ENCODE assay signal across 8 cellular contexts in the genomic region with DNA sequence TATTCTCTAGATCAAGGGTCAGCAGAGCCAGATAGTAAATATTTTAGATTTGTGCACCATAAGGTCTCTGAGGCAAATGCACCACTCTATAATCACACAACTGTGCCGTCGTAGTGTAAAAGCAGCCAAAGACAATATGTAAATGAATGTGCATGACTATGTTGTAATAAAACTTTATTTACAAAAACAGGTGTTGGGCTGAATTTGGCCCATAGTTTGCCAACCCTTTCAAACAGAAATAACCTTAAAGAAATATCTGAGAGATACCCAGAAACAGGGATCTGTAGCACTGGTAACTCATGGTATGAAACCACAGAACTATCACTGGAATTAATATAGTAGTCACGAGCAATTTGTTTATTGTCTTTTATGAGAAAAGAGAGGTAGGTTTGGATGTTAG.
DNase-seq lines count a peak whose midpoint lies in the region; ATAC-seq and TF ChIP-seq lines count a peak whose summit lies in the region.

No MANE protein-coding gene starts in this region.

- no peaks in the 10 kb centered on the region for H3K36me3 ChIP-seq in CD8-positive, alpha-beta T cell (ENCODE audit: insufficient read depth, low read length)
- H3K36me3 ChIP-seq in HAP-1 (replicated peaks) (no peaks in the 10 kb centered on the region), brain microvascular endothelial cell (replicated peaks) (no peaks in the 10 kb centered on the region), aorta (ENCODE audit: control insufficient read depth in 1 of 2, insufficient read depth in 2 of 2, low read length in 1 of 2) (peaks cover 0 to 3% of the 10 kb centered on the region in 2 donors)

- H3K36me3 Mint-ChIP-seq in CD8-positive, alpha-beta T cell: peaks cover 15% of the 10 kb centered on the region
- peaks cover 13% of the 10 kb centered on the region for H3K36me3 Mint-ChIP-seq in mesothelial cell of epicardium

- peak; percentile 7 for ATAC-seq in CD8-positive, alpha-beta T cell
- ATAC-seq in GM21447 (IDR thresholded peaks at IDR 0.05; ENCODE audit: unreplicated experiment) (peak; percentile 26), HG03558 (IDR thresholded peaks at IDR 0.05; ENCODE audit: extremely low read depth, unreplicated experiment) (peak; percentile 15), aorta (ENCODE audit: low FRiP score) (no peak)

- POLR2A ChIA-PET in CD8-positive, alpha-beta T cell (lab: Charles Lee): interaction anchor here (1.5 kb wide), 1 partner anchor 84 kb away, joined by 4 read pairs; no protein-coding TSS in a partner anchor

- no peak for DNase-seq in CD8-positive, alpha-beta T cell
- DNase-seq in mesothelial cell of epicardium (ENCODE audit: low spot score in 2 of 2, unreplicated experiment in 2 of 2) (no peak), HAP-1 (ENCODE audit: low spot score in 2 of 2) (no peak), brain microvascular endothelial cell (no peak), aorta (no peak), islet precursor cell (no peak)

- peak overlapping the region; percentile 82 for H3K27ac Mint-ChIP-seq in CD8-positive, alpha-beta T cell
- peak overlapping the region; percentile 8 for H3K27ac Mint-ChIP-seq in mesothelial cell of epicardium

- H3K4me3 ChIP-seq in CD8-positive, alpha-beta T cell (ENCODE audit: low read depth, low read length): no peak overlapping the region
- H3K4me3 ChIP-seq in HAP-1 (no peak overlapping the region), brain microvascular endothelial cell (ENCODE audit: low read depth, low read length) (no peak overlapping the region), aorta (ENCODE audit: low read length in 2 of 2) (no peak overlapping the region)

- WGBS in aorta, 2 donors: 12 to 37% methylated on average over 3 of the region's 3 CpGs

- no peaks in the 10 kb centered on the region for H3K9me3 ChIP-seq in CD8-positive, alpha-beta T cell (ENCODE audit: low read length)
- H3K9me3 ChIP-seq in HAP-1 (no peaks in the 10 kb centered on the region), aorta (ENCODE audit: control insufficient read depth, low read length) (no peaks in the 10 kb centered on the region)

- H3K27me3 Mint-ChIP-seq in CD8-positive, alpha-beta T cell (ENCODE audit: low read depth): no peaks in the 10 kb centered on the region
- no peaks in the 10 kb centered on the region for H3K27me3 Mint-ChIP-seq in mesothelial cell of epicardium (ENCODE audit: low read depth)

- in situ Hi-C loops in HAP-1 (cut with MboI; ENCODE audit: low sequenced_read_pairs) (no loop called here), brain microvascular endothelial cell (cut with HindIII; ENCODE audit: low pct_ligation_motif_present, low sequenced_read_pairs) (no loop called here)

- peaks cover 43% of the 10 kb centered on the region for H3K4me1 Mint-ChIP-seq in CD8-positive, alpha-beta T cell (ENCODE audit: low read depth)
- peaks cover 12% of the 10 kb centered on the region for H3K4me1 Mint-ChIP-seq in mesothelial cell of epicardium

- no peak for TF ChIP-seq CTCF in CD8-positive, alpha-beta T cell (IDR thresholded peaks at IDR 0.05)
- TF ChIP-seq CTCF in mesothelial cell of epicardium (IDR thresholded peaks at IDR 0.05; ENCODE audit: unreplicated experiment) (no peak), brain microvascular endothelial cell (IDR thresholded peaks at IDR 0.05; ENCODE audit: low read depth, low read length, missing control alignments) (no peak)

- no peaks in the 10 kb centered on the region for H3K27me3 ChIP-seq in CD8-positive, alpha-beta T cell (ENCODE audit: insufficient read depth, low read length)
- H3K27me3 ChIP-seq in HAP-1 (ENCODE audit: low read depth) (no peaks in the 10 kb centered on the region), brain microvascular endothelial cell (replicated peaks) (no peaks in the 10 kb centered on the region), aorta (ENCODE audit: control insufficient read depth in 1 of 2, insufficient read depth in 2 of 2, low read length in 1 of 2) (no peaks in the 10 kb centered on the region)

- peak overlapping the region; percentile 5 for H3K27ac ChIP-seq in CD8-positive, alpha-beta T cell (ENCODE audit: low read depth, low read length)
- H3K27ac ChIP-seq in brain microvascular endothelial cell (no peak overlapping the region), aorta (ENCODE audit: low read depth in 1 of 2, low read length in 2 of 2) (peak overlapping the region in 1 of 2 donors; percentile 61)

- CTCF ChIA-PET in CD8-positive, alpha-beta T cell (lab: Charles Lee): no interaction called here

- intact Hi-C loops in CD8-positive, alpha-beta T cell (cut with DNase I, micrococcal nuclease): no loop called here
- intact Hi-C loops in aorta (cut with DNase I): no loop called here

- H3K4me1 ChIP-seq in CD8-positive, alpha-beta T cell (ENCODE audit: insufficient read depth, low read length): peaks cover 19% of the 10 kb centered on the region
- H3K4me1 ChIP-seq in HAP-1: peaks cover 48% of the 10 kb centered on the region
- H3K4me1 ChIP-seq in aorta (ENCODE audit: control insufficient read depth in 1 of 2, insufficient read depth in 2 of 2, low read length in 2 of 2): no peaks in the 10 kb centered on the region

- no peaks in the 10 kb centered on the region for H3K9me3 Mint-ChIP-seq in CD8-positive, alpha-beta T cell
- no peaks in the 10 kb centered on the region for H3K9me3 Mint-ChIP-seq in mesothelial cell of epicardium

- peak overlapping the region; percentile 30 for H3K4me3 Mint-ChIP-seq in CD8-positive, alpha-beta T cell
- no peak overlapping the region for H3K4me3 Mint-ChIP-seq in mesothelial cell of epicardium
